21 cellular contexts compared by ENCODE assay signal in the genomic region with DNA sequence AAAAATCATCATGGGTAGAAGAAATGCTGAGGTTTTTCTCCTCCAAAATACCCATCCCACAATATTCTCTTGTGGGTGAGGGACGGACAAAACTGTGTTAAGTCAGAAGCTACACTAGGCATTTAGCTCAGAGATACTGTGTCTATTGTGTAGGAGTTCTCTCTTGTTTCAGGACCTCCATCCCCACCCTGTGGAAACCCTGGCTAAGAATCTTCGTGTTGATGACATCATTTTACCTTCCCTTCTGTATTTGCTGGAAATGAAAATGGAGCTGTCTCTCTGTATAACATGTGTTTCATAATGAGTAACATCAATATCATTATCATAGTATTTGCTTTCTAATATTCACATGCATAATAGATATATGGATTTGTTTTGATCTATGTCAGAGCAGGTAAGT.
DNase-seq lines count a peak whose midpoint lies in the region; ATAC-seq and TF ChIP-seq lines count a peak whose summit lies in the region.
"Had no signal": no experiment of that assay in that cellular context is flagged by ENCODE, and none has a peak within 500 bp of the region (broad histone marks: within the 10 kb centered on the region; RNA-seq: fewer than 3 reads in every experiment).

No MANE protein-coding gene starts in this region.

- no peak overlapping the region for H3K4me2 ChIP-seq in mammary epithelial cell (ENCODE audit: insufficient read depth, low read depth, low read length)
- H3K4me2 ChIP-seq: A549 had no signal

- no peak overlapping the region for H3K9ac ChIP-seq in mammary epithelial cell (ENCODE audit: insufficient read depth, low read length)

- H3K4me3 ChIP-seq in breast epithelium: no peak overlapping the region
- H3K4me3 ChIP-seq in mammary epithelial cell (replicated peaks in 1 of 3; ENCODE audit: insufficient read depth in 1 of 3, low read depth in 2 of 3, low read length in 3 of 3): no peak overlapping the region
- no peak overlapping the region for H3K4me3 ChIP-seq in uterus
- H3K4me3 ChIP-seq: A549, psoas muscle, spleen, testis had no signal

- no peaks in the 10 kb centered on the region for H3K27me3 ChIP-seq in breast epithelium
- no peaks in the 10 kb centered on the region for H3K27me3 ChIP-seq in mammary epithelial cell (ENCODE audit: insufficient read depth, low read length)
- H3K27me3 ChIP-seq in uterus: no peaks in the 10 kb centered on the region
- H3K27me3 ChIP-seq: spleen, testis had no signal

- H3K36me3 ChIP-seq in breast epithelium (no peaks in the 10 kb centered on the region), mammary epithelial cell (ENCODE audit: insufficient read depth, low read length) (no peaks in the 10 kb centered on the region), uterus (no peaks in the 10 kb centered on the region)
- H3K36me3 ChIP-seq: spleen had no signal

- DNase-seq in breast epithelium (ENCODE audit: low spot score in 2 of 2) (no peak), mammary epithelial cell (no peak), astrocyte of the hippocampus (ENCODE audit: low read depth, low spot score) (peak; percentile 21), iris pigment epithelial cell (ENCODE audit: low read depth) (peak; percentile 23), uterus (no peak), NCI-H446 treated with DMSO at 0.1 percent for 48 hours (lab: John Stamatoyannopoulos, UW) (no peak)
- DNase-seq: activated CD4-positive, alpha-beta T cell treated with anti-CD3 and anti-CD28 coated beads for 4 hours; activated CD8-positive, alpha-beta memory T cell treated with anti-CD3 and anti-CD28 coated beads, Interleukin-2, amount 50 U/mL, for 4 hours; activated naive CD4-positive, alpha-beta T cell; aorta; DMS 273 treated with DMSO at 0.1 percent for 48 hours; naive thymus-derived CD8-positive, alpha-beta T cell; NCI-H1694 treated with DMSO at 0.1 percent for 48 hours; NK-92 treated with Interleukin-12 subunit alpha and Interleukin-12 subunit beta, amount 100 ng/mL, for 24 hours; psoas muscle; spleen; testis had no signal

- intact Hi-C loops in breast epithelium (cut with DNase I; ENCODE audit: low total_unique reads): no loop called here
- intact Hi-C loops in mammary epithelial cell (cut with micrococcal nuclease): no loop called here
- intact Hi-C loops in uterus (cut with DNase I; ENCODE audit: low total_unique reads): no loop called here

- H4K20me1 ChIP-seq in mammary epithelial cell (ENCODE audit: insufficient read depth, low read length): no peaks in the 10 kb centered on the region

- dilution Hi-C loops in mammary epithelial cell (cut with HindIII; ENCODE audit: low sequenced_read_pairs): no loop called here

- no peak overlapping the region for H2AFZ ChIP-seq in mammary epithelial cell (ENCODE audit: low read depth, low read length)

- ATAC-seq in HG02884 (IDR thresholded peaks at IDR 0.05; ENCODE audit: unreplicated experiment) (no peak), HG02798 (IDR thresholded peaks at IDR 0.05; ENCODE audit: poor library complexity, unreplicated experiment) (no peak)
- ATAC-seq: A549; naive thymus-derived CD8-positive, alpha-beta T cell had no signal

- CTCF ChIA-PET in mammary epithelial cell (lab: Charles Lee; ENCODE audit: low non-redundant PET): no interaction called here

- BruUV-seq in mammary epithelial cell (replicated peaks; lab: Mats Ljungman, UMichigan): no TSS peak

- H3K4me1 ChIP-seq in breast epithelium (no peaks in the 10 kb centered on the region), mammary epithelial cell (ENCODE audit: insufficient read depth, low read length) (peaks cover 11% of the 10 kb centered on the region), uterus (no peaks in the 10 kb centered on the region)
- H3K4me1 ChIP-seq: testis had no signal

- no peaks in the 10 kb centered on the region for H3K9me3 ChIP-seq in breast epithelium
- no peaks in the 10 kb centered on the region for H3K9me3 ChIP-seq in mammary epithelial cell (replicated peaks; ENCODE audit: insufficient read depth, low read length)
- H3K9me3 ChIP-seq in uterus: no peaks in the 10 kb centered on the region
- H3K9me3 ChIP-seq: A549, psoas muscle, spleen, testis had no signal

- H3K79me2 ChIP-seq in mammary epithelial cell (ENCODE audit: insufficient read depth, low read length): no peaks in the 10 kb centered on the region

- no peak for TF ChIP-seq CTCF in breast epithelium (IDR thresholded peaks at IDR 0.05)
- TF ChIP-seq CTCF in mammary epithelial cell (conservative IDR thresholded peaks at IDR 0.05 in 1 of 2, IDR thresholded peaks at IDR 0.05 in 1 of 2; ENCODE audit: extremely low read depth in 1 of 2, insufficient read depth in 1 of 2, low read depth in 1 of 2, low read length in 2 of 2): no peak
- TF ChIP-seq CTCF in uterus (IDR thresholded peaks at IDR 0.05): no peak

- in situ Hi-C loops in mammary epithelial cell (cut with MboI; ENCODE audit: low sequenced_read_pairs in 2 of 2): no loop called here

- 58% methylated on average over 2 of the region's 2 CpGs for WGBS in mammary epithelial cell (ENCODE audit: low coverage, missing lambda C conversion rate)

- TF ChIP-seq POLR2A in breast epithelium (IDR thresholded peaks at IDR 0.05): no peak
- no peak for TF ChIP-seq POLR2A in uterus (IDR thresholded peaks at IDR 0.05)

- peak overlapping the region; percentile 3 to 35 for H3K27ac ChIP-seq in breast epithelium
- H3K27ac ChIP-seq in mammary epithelial cell (ENCODE audit: insufficient read depth, low read depth, low read length): no peak overlapping the region
- peak overlapping the region; percentile 33 to 43 for H3K27ac ChIP-seq in uterus
- H3K27ac ChIP-seq: A549, C4-2B, spleen, testis had no signal

Comparison
In these comparisons a context has a peak if more than half of its experiments do, and no peak if none do; other contexts are left out.
1. DNase-seq: peak in astrocyte of the hippocampus (single experiment) and iris pigment epithelial cell (single experiment); none in breast epithelium (0 of 2), mammary epithelial cell (single experiment), uterus (0 of 2) and NCI-H446 treated with DMSO at 0.1 percent for 48 hours (single experiment).